ENCODE assay signal across 26 cellular contexts in genomic region chr12:75657866-75658265, GRCh38.
DNase-seq lines count a peak whose midpoint lies in the region; ATAC-seq, FAIRE-seq and TF ChIP-seq lines count a peak whose summit lies in the region.
"Had no signal": no experiment of that assay in that cellular context is flagged by ENCODE, and none has a peak within 500 bp of the region (broad histone marks: within the 10 kb centered on the region; RNA-seq: fewer than 3 reads in every experiment).

No MANE protein-coding gene starts in this region.

- H3K9ac ChIP-seq in mammary epithelial cell (ENCODE audit: insufficient read depth, low read length) = peak overlapping the region; percentile 77
- H3K9ac ChIP-seq in mesendoderm (ENCODE audit: low read length) = no peak overlapping the region

- TF ChIP-seq CTCF in A549 (IDR thresholded peaks at IDR 0.05) (no peak), mammary epithelial cell (conservative IDR thresholded peaks at IDR 0.05 in 1 of 2, IDR thresholded peaks at IDR 0.05 in 1 of 2; ENCODE audit: extremely low read depth in 1 of 2, insufficient read depth in 1 of 2, low read depth in 1 of 2, low read length in 2 of 2) (no peak), Peyer's patch (IDR thresholded peaks at IDR 0.05) (no peak)

- no peak overlapping the region for H3K18ac ChIP-seq in mesendoderm (ENCODE audit: low read length)

- no peaks in the 10 kb centered on the region for H4K20me1 ChIP-seq in mammary epithelial cell (ENCODE audit: insufficient read depth, low read length)

- no peaks in the 10 kb centered on the region for H3K36me3 ChIP-seq in mammary epithelial cell (ENCODE audit: insufficient read depth, low read length)
- H3K36me3 ChIP-seq in mesendoderm (ENCODE audit: control insufficient read depth, insufficient read depth, low read length) = no peaks in the 10 kb centered on the region
- H3K36me3 ChIP-seq in Peyer's patch = no peaks in the 10 kb centered on the region
- H3K36me3 ChIP-seq: ascending aorta, left ventricle myocardium inferior, stomach, tibial artery had no signal

- H2AFZ ChIP-seq in mammary epithelial cell (ENCODE audit: low read depth, low read length) = no peak overlapping the region

- dilution Hi-C loops in mammary epithelial cell (cut with HindIII; ENCODE audit: low sequenced_read_pairs) = no loop called here

- no peak for ATAC-seq in A549
- ATAC-seq in GM19452 (IDR thresholded peaks at IDR 0.05; ENCODE audit: unreplicated experiment) = no peak
- ATAC-seq: mucosa of descending colon, Right ventricle myocardium inferior, sciatic nerve had no signal

- whole genome bisulfite sequencing in A549 (ENCODE audit: missing lambda C conversion rate) = 81% methylated on average over 2 of the region's 2 CpGs
- 91% methylated on average over 2 of the region's 2 CpGs for WGBS in mammary epithelial cell (ENCODE audit: low coverage, missing lambda C conversion rate)
- WGBS in mesendoderm (ENCODE audit: extremely low coverage, insufficient coverage, low lambda C conversion rate) = no CpG with 5 or more reads among the region's 2 CpGs

- no peak overlapping the region for H3K56ac ChIP-seq in mesendoderm (ENCODE audit: low read length)

- H3K4me2 ChIP-seq in A549 (no peak overlapping the region), mammary epithelial cell (ENCODE audit: insufficient read depth, low read depth, low read length) (peak overlapping the region; percentile 35), mesendoderm (ENCODE audit: low read length) (no peak overlapping the region)

- H3K4ac ChIP-seq in mesendoderm (ENCODE audit: low read depth, low read length) = no peak overlapping the region

- TF ChIP-seq EP300 in A549 (IDR thresholded peaks at IDR 0.05) = no peak

- TF ChIP-seq POLR2A in A549 (IDR thresholded peaks at IDR 0.05; ENCODE audit: low read length) = no peak
- TF ChIP-seq POLR2A in Peyer's patch (IDR thresholded peaks at IDR 0.05) = no peak

- intact Hi-C loops in mammary epithelial cell (cut with micrococcal nuclease) = loop anchor here (2.0 to 10.0 kb wide), 5 partner anchors 131 to 797 kb away; no protein-coding TSS in a partner anchor

- H3K9me3 ChIP-seq in A549 (no peaks in the 10 kb centered on the region), mammary epithelial cell (replicated peaks; ENCODE audit: insufficient read depth, low read length) (no peaks in the 10 kb centered on the region), Peyer's patch (no peaks in the 10 kb centered on the region)
- H3K9me3 ChIP-seq: ascending aorta, left ventricle myocardium inferior, mucosa of descending colon, stomach, tibial artery had no signal

- no peak overlapping the region for H2AK5ac ChIP-seq in mesendoderm (ENCODE audit: low read length)

- POLR2A ChIA-PET in A549 (lab: Yijun Ruan, JAX) = no interaction called here

- DNase-seq in A549 (ENCODE audit: low read depth in 1 of 2, low spot score in 1 of 2) (no peak), NCI-H226 (peak; percentile 32), mammary epithelial cell (no peak), mesendoderm (no peak), Peyer's patch (no peak), RCC 7860 (ENCODE audit: low spot score) (no peak), NOMO-1 treated with dmso at 0.1 percent for 144 hours (lab: John Stamatoyannopoulos, UW; ENCODE audit: unreplicated experiment) (no peak)
- DNase-seq: activated CD4-positive, alpha-beta T cell treated with anti-CD3 and anti-CD28 coated beads, Interleukin-2, amount 50 U/mL, for 4 hours; activated CD4-positive, CD25-positive, alpha-beta regulatory T cell; activated CD8-positive, alpha-beta memory T cell treated with anti-CD3 and anti-CD28 coated beads, Interleukin-2, amount 50 U/mL, for 4 hours; activated naive CD4-positive, alpha-beta T cell treated with anti-CD3 and anti-CD28 coated beads, Interleukin-2, amount 50 U/mL, for 16 hours; dorsolateral prefrontal cortex; foreskin fibroblast; hippocampal formation; KBM-7; left ventricle myocardium inferior; mucosa of descending colon; NCI-H187; NCI-H748 treated with DMSO at 0.1 percent for 48 hours; stimulated activated CD8-positive, alpha-beta memory T cell treated with anti-CD3 and anti-CD28 coated beads, Interleukin-4, amount 100 ng/mL, for 48 hours; stomach; tibial artery had no signal

- FAIRE-seq in A549 (lab: Jason Lieb, UNC) (no peak), RCC 7860 (lab: Jason Lieb, UNC) (no peak)

- no peak overlapping the region for H3K23ac ChIP-seq in mesendoderm (ENCODE audit: low read length)

- H3K27ac ChIP-seq in A549 (peak overlapping the region; percentile 58 to 79; a peak in 5 of 6 replicates), mammary epithelial cell (ENCODE audit: insufficient read depth, low read depth, low read length) (peak overlapping the region; percentile 98), mesendoderm (ENCODE audit: low read depth, low read length) (no peak overlapping the region), Peyer's patch (no peak overlapping the region)
- H3K27ac ChIP-seq: ascending aorta, left ventricle myocardium inferior, stomach, tibial artery had no signal

- peak overlapping the region; percentile 59 for H2BK15ac ChIP-seq in mesendoderm (replicated peaks; ENCODE audit: low read depth)

- H3K4me1 ChIP-seq in A549 = peaks cover 47% of the 10 kb centered on the region
- H3K4me1 ChIP-seq in mammary epithelial cell (ENCODE audit: insufficient read depth, low read length) = peaks cover 66% of the 10 kb centered on the region
- H3K4me1 ChIP-seq in mesendoderm (ENCODE audit: control insufficient read depth, low read depth, low read length) = no peaks in the 10 kb centered on the region
- no peaks in the 10 kb centered on the region for H3K4me1 ChIP-seq in Peyer's patch
- H3K4me1 ChIP-seq: left ventricle myocardium inferior had no signal

- no peak overlapping the region for H3K4me3 ChIP-seq in A549
- no peak overlapping the region for H3K4me3 ChIP-seq in mammary epithelial cell (replicated peaks in 1 of 3; ENCODE audit: insufficient read depth in 1 of 3, low read depth in 2 of 3, low read length in 3 of 3)
- H3K4me3 ChIP-seq in mesendoderm (ENCODE audit: low read length) = no peak overlapping the region
- H3K4me3 ChIP-seq in Peyer's patch = no peak overlapping the region
- H3K4me3 ChIP-seq: ascending aorta, dorsolateral prefrontal cortex, left ventricle myocardium inferior, mucosa of descending colon, stomach, tibial artery had no signal

- H2BK5ac ChIP-seq in mesendoderm (ENCODE audit: low read length) = no peak overlapping the region

- in situ Hi-C loops in mammary epithelial cell (cut with MboI; ENCODE audit: low sequenced_read_pairs in 2 of 2) = loop anchor here in 1 of 2 donors (10.0 kb wide), 1 partner anchor 367 kb away; no protein-coding TSS in a partner anchor

- no peak overlapping the region for H2BK120ac ChIP-seq in mesendoderm (ENCODE audit: low read depth, low read length)

- H4K8ac ChIP-seq in mesendoderm (ENCODE audit: low read depth, low read length) = no peak overlapping the region

- no peak for TF ChIP-seq RAD21 in A549 (conservative IDR thresholded peaks at IDR 0.05 in 1 of 2, IDR thresholded peaks at IDR 0.05 in 1 of 2)

- CTCF ChIA-PET in A549 (lab: Yijun Ruan, JAX) = interaction anchor here (1.1 kb wide), 1 partner anchor 9 kb away, joined by 3 read pairs; no protein-coding TSS in a partner anchor
- CTCF ChIA-PET in mammary epithelial cell (lab: Charles Lee; ENCODE audit: low non-redundant PET) = interaction anchor here (0.5 kb wide), 1 partner anchor 793 kb away, joined by 3 read pairs; no protein-coding TSS in a partner anchor

- no TSS peak for BruUV-seq in mammary epithelial cell (replicated peaks; lab: Mats Ljungman, UMichigan)

- H4K5ac ChIP-seq in mesendoderm (ENCODE audit: low read length) = no peak overlapping the region

- H3K79me2 ChIP-seq in mammary epithelial cell (ENCODE audit: insufficient read depth, low read length) (no peaks in the 10 kb centered on the region), mesendoderm (ENCODE audit: control insufficient read depth, insufficient read depth, low read length) (no peaks in the 10 kb centered on the region)

- no peaks in the 10 kb centered on the region for H3K27me3 ChIP-seq in mammary epithelial cell (ENCODE audit: insufficient read depth, low read length)
- no peaks in the 10 kb centered on the region for H3K27me3 ChIP-seq in mesendoderm (ENCODE audit: insufficient read depth, low read length, poor library complexity)
- no peaks in the 10 kb centered on the region for H3K27me3 ChIP-seq in Peyer's patch
- H3K27me3 ChIP-seq: ascending aorta, dorsolateral prefrontal cortex, stomach, tibial artery had no signal

- no peaks in the 10 kb centered on the region for H3K79me1 ChIP-seq in mesendoderm (ENCODE audit: low read length)

TF ChIP-seq in A549, 52 proteins besides CTCF, POLR2A, EP300 and RAD21 (continues in another document):
- TF ChIP-seq RFX5 (IDR thresholded peaks at IDR 0.05) = no peak
- TF ChIP-seq BCL3 (IDR thresholded peaks at IDR 0.05) = no peak
- no peak for TF ChIP-seq ZNF302 (CRISPR knock-in tag; IDR thresholded peaks at IDR 0.05)
- no peak for TF ChIP-seq FOSL2 (IDR thresholded peaks at IDR 0.05)
- no peak for TF ChIP-seq FOSL2 (CRISPR knock-in tag; IDR thresholded peaks at IDR 0.05)
- no peak for TF ChIP-seq ESRRA (IDR thresholded peaks at IDR 0.05; ENCODE audit: borderline replicate concordance, low read length)
- no peak for TF ChIP-seq MAFK (IDR thresholded peaks at IDR 0.05; ENCODE audit: partially characterized antibody)
- no peak for TF ChIP-seq POLR2AphosphoS2 (conservative IDR thresholded peaks at IDR 0.05; ENCODE audit: low read length)
- no peak for TF ChIP-seq HOXA7 (CRISPR knock-in tag; IDR thresholded peaks at IDR 0.05)
- no peak for TF ChIP-seq ZC3H11A (IDR thresholded peaks at IDR 0.05)
- TF ChIP-seq E2F6 (IDR thresholded peaks at IDR 0.05; ENCODE audit: borderline replicate concordance, low read depth) = no peak
- no peak for TF ChIP-seq CHD2 (IDR thresholded peaks at IDR 0.05; ENCODE audit: low read length, partially characterized antibody)

Comparison
In these comparisons a context has a peak if more than half of its experiments do, and no peak if none do; other contexts are left out.
1. H3K27ac ChIP-seq: peak in A549 (2 of 2) and mammary epithelial cell (single experiment); none in mesendoderm (single experiment) and Peyer's patch (0 of 4).